8 cellular contexts compared by ENCODE assay signal in genomic region chr17:30336369-30337171, GRCh38.
DNase-seq lines count a peak whose midpoint lies in the region; ATAC-seq and TF ChIP-seq lines count a peak whose summit lies in the region.

No MANE protein-coding gene starts in this region.

- no peaks in the 10 kb centered on the region for H3K36me3 ChIP-seq in GM06990 (ENCODE audit: control insufficient read depth, insufficient read depth, low read length)
- H3K36me3 ChIP-seq in adipocyte (ENCODE audit: control insufficient read depth, insufficient read depth, low read length, severe bottlenecking), result no peaks in the 10 kb centered on the region

- H3K9me3 ChIP-seq in adipocyte (ENCODE audit: control insufficient read depth, low read length), result no peaks in the 10 kb centered on the region

- DNase-seq in GM06990 (ENCODE audit: extremely low read depth, insufficient read length) (peak; percentile 34), MV-4-11 (lab: John Stamatoyannopoulos, UW) (peak; percentile 74), SKM-1 treated with dmso at 0.1 percent for 144 hours (lab: John Stamatoyannopoulos, UW; ENCODE audit: unreplicated experiment) (peak; percentile 44), adipocyte (ENCODE audit: low read depth) (peak; percentile 43), kidney tubule cell (ENCODE audit: low spot score) (peak; percentile 85), GM19240 (ENCODE audit: insufficient read length, low spot score) (no peak)
- DNase-seq in stimulated activated naive CD8-positive, alpha-beta T cell treated with anti-CD3 and anti-CD28 coated beads, Interleukin-15, Interleukin-2, amounts not matched to agents 100 U/mL and 50 U/mL, for 24 hours, result peak; percentile 67

- no peak overlapping the region for H3K9ac ChIP-seq in adipocyte (ENCODE audit: low read length)

- H3K27me3 ChIP-seq in GM06990 (replicated peaks; ENCODE audit: control insufficient read depth, insufficient read depth, low read length), result no peaks in the 10 kb centered on the region
- no peaks in the 10 kb centered on the region for H3K27me3 ChIP-seq in adipocyte (replicated peaks; ENCODE audit: control insufficient read depth, insufficient read depth, low read length)

- H3K4me3 ChIP-seq in GM06990 (replicated peaks; ENCODE audit: low read depth, low read length) (no peak overlapping the region), adipocyte (ENCODE audit: low read length) (no peak overlapping the region)

- no peak for ATAC-seq in stimulated activated naive CD8-positive, alpha-beta T cell treated with anti-CD3 and anti-CD28 coated beads, Interleukin-15, Interleukin-2, amounts not matched to agents 100 U/mL and 50 U/mL, for 24 hours
- ATAC-seq in GM18498 (IDR thresholded peaks at IDR 0.05; ENCODE audit: unreplicated experiment), result no peak

- peaks cover 15% of the 10 kb centered on the region for H3K4me1 ChIP-seq in adipocyte (ENCODE audit: control insufficient read depth, insufficient read depth, low read length)

- TF ChIP-seq CTCF in GM06990 (IDR thresholded peaks at IDR 0.05; ENCODE audit: insufficient read depth, low read length, poor library complexity, severe bottlenecking), result peak; percentile 74
